In genomic region chr21:41897047-41897669, GRCh38 we compare ENCODE assay signal across 18 cellular contexts.
"Had no signal": no experiment of that assay in that cellular context is flagged by ENCODE, and none has a peak within 500 bp of the region (broad histone marks: within the 10 kb centered on the region; RNA-seq: fewer than 3 reads in every experiment).

No MANE protein-coding gene starts in this region.

- FAIRE-seq: pancreas had no signal

- H3K9me3 Mint-ChIP-seq: activated CD4-positive, alpha-beta memory T cell treated with anti-CD3 and anti-CD28 coated beads, Interleukin-2, amount 10 ng/mL, durations not matched to agents 7 days and 5 days; activated naive CD4-positive, alpha-beta T cell treated with anti-CD3 and anti-CD28 coated beads, Interleukin-2, amount 50 U/mL, for 24 hours; activated T-cell treated with anti-CD3 and anti-CD28 coated beads, Interleukin-2, amount 50 U/mL, for 24 hours; central memory CD8-positive, alpha-beta T cell; natural killer cell treated with Interleukin-12 subunit alpha and Interleukin-12 subunit beta and Interleukin-15 and Interleukin-18, amount 100 ng/mL, for 72 hours; stimulated activated naive B cell treated with anti-CD40 and anti-IgM and Interleukin-4, amounts not matched to agents 10 μg/mL and 1 μg/mL and 100 μg/mL, for 72 hours; T-helper 1 cell treated with Interleukin-12 subunit alpha and Interleukin-12 subunit beta and Interleukin-4 antibody, amounts not matched to agents 30 μg/mL and 1 μg/mL, for 36 hours; type B pancreatic cell had no signal

- H3K9me3 ChIP-seq: body of pancreas, left ventricle myocardium inferior, pancreas had no signal

- H3K4me3 ChIP-seq: body of pancreas, left ventricle myocardium inferior, pancreas had no signal

- H3K27ac Mint-ChIP-seq: activated CD4-positive, alpha-beta memory T cell treated with anti-CD3 and anti-CD28 coated beads, Interleukin-2, amount 10 ng/mL, durations not matched to agents 7 days and 5 days; activated naive CD4-positive, alpha-beta T cell treated with anti-CD3 and anti-CD28 coated beads, Interleukin-2, amount 50 U/mL, for 24 hours; activated T-cell treated with anti-CD3 and anti-CD28 coated beads, Interleukin-2, amount 50 U/mL, for 24 hours; natural killer cell treated with Interleukin-12 subunit alpha and Interleukin-12 subunit beta and Interleukin-15 and Interleukin-18, amount 100 ng/mL, for 72 hours; stimulated activated naive B cell treated with anti-CD40 and anti-IgM and Interleukin-4, amounts not matched to agents 10 μg/mL and 1 μg/mL and 100 μg/mL, for 72 hours; T-helper 1 cell treated with Interleukin-12 subunit alpha and Interleukin-12 subunit beta and Interleukin-4 antibody, amounts not matched to agents 30 μg/mL and 1 μg/mL, for 36 hours; type B pancreatic cell had no signal

- H3K36me3 Mint-ChIP-seq: natural killer cell treated with Interleukin-12 subunit alpha and Interleukin-12 subunit beta and Interleukin-15 and Interleukin-18, amount 100 ng/mL, for 72 hours had no signal

- H3K27ac ChIP-seq: body of pancreas, left ventricle myocardium inferior, pancreas had no signal

- H3K27me3 Mint-ChIP-seq: activated CD4-positive, alpha-beta memory T cell treated with anti-CD3 and anti-CD28 coated beads, Interleukin-2, amount 10 ng/mL, durations not matched to agents 7 days and 5 days; activated naive CD4-positive, alpha-beta T cell treated with anti-CD3 and anti-CD28 coated beads, Interleukin-2, amount 50 U/mL, for 24 hours; activated T-cell treated with anti-CD3 and anti-CD28 coated beads, Interleukin-2, amount 50 U/mL, for 24 hours; central memory CD8-positive, alpha-beta T cell; stimulated activated naive B cell treated with anti-CD40 and anti-IgM and Interleukin-4, amounts not matched to agents 10 μg/mL and 1 μg/mL and 100 μg/mL, for 72 hours; type B pancreatic cell had no signal

- ATAC-seq: body of pancreas; natural killer cell treated with Interleukin-12 subunit alpha and Interleukin-12 subunit beta and Interleukin-15 and Interleukin-18, amount 100 ng/mL, for 72 hours; pancreas; stimulated activated naive B cell treated with anti-CD40 and anti-IgM and Interleukin-4, amounts not matched to agents 10 μg/mL and 1 μg/mL and 100 μg/mL, for 72 hours had no signal

- DNase-seq: activated CD4-positive, alpha-beta memory T cell treated with anti-CD3 and anti-CD28 coated beads, Interleukin-2, amount 10 ng/mL, durations not matched to agents 7 days and 5 days; activated CD4-positive, alpha-beta T cell treated with anti-CD3 and anti-CD28 coated beads for 4 hours; activated effector memory CD4-positive, alpha-beta T cell treated with anti-CD3 and anti-CD28 coated beads, Interleukin-2, amount 50 U/mL, for 16 hours; activated T-cell treated with anti-CD3 and anti-CD28 coated beads, Interleukin-2, amount 50 U/mL, for 24 hours; amniotic stem cell; body of pancreas; effector CD8-positive, alpha-beta T cell; foreskin fibroblast; left ventricle myocardium inferior; mesendoderm; pancreas; stimulated activated naive B cell treated with anti-CD40 and anti-IgM and Interleukin-4, amounts not matched to agents 10 μg/mL and 1 μg/mL and 100 μg/mL, for 72 hours; substantia nigra had no signal

- H3K4me3 Mint-ChIP-seq: activated CD4-positive, alpha-beta memory T cell treated with anti-CD3 and anti-CD28 coated beads, Interleukin-2, amount 10 ng/mL, durations not matched to agents 7 days and 5 days; activated naive CD4-positive, alpha-beta T cell treated with anti-CD3 and anti-CD28 coated beads, Interleukin-2, amount 50 U/mL, for 24 hours; activated T-cell treated with anti-CD3 and anti-CD28 coated beads, Interleukin-2, amount 50 U/mL, for 24 hours; central memory CD8-positive, alpha-beta T cell; natural killer cell treated with Interleukin-12 subunit alpha and Interleukin-12 subunit beta and Interleukin-15 and Interleukin-18, amount 100 ng/mL, for 72 hours; stimulated activated naive B cell treated with anti-CD40 and anti-IgM and Interleukin-4, amounts not matched to agents 10 μg/mL and 1 μg/mL and 100 μg/mL, for 72 hours; T-helper 1 cell treated with Interleukin-12 subunit alpha and Interleukin-12 subunit beta and Interleukin-4 antibody, amounts not matched to agents 30 μg/mL and 1 μg/mL, for 36 hours; type B pancreatic cell had no signal

- H3K27me3 ChIP-seq: body of pancreas, pancreas had no signal
